In the genomic region with DNA sequence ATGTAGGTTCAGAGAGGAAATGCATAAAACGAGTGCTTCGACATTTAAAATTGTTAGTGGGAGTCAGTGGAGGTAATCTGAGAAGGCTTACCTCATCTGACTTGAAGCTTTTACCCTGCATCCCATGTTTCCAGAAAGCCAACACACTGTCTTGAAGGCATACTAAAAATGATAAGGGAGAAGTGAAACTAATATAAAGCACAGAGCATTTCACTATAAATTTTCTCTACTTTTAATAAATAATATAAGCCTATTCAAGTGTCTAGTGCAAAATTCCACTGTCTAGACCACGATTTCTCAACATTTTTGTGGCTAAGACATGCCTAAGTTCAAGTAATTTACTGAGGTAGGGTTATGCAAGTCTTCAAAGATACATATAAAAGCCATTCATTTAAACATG, we compare ENCODE assay signal across 20 cellular contexts. TPM values are rescaled to one million over a fixed set of nuclear protein-coding genes. Genes with fewer than 3 reads are reported as not detected.
DNase-seq lines count a peak whose midpoint lies in the region; ATAC-seq and TF ChIP-seq lines count a peak whose summit lies in the region.
"Had no signal": no experiment of that assay in that cellular context is flagged by ENCODE, and none has a peak within 500 bp of the region (broad histone marks: within the 10 kb centered on the region; RNA-seq: fewer than 3 reads in every experiment).

No MANE protein-coding gene starts in this region.

- H3K4me1 ChIP-seq in left lung = no peaks in the 10 kb centered on the region
- no peaks in the 10 kb centered on the region for H3K4me1 ChIP-seq in CD8-positive, alpha-beta T cell (ENCODE audit: insufficient read depth, low read length)
- H3K4me1 ChIP-seq: left ventricle myocardium inferior, testis had no signal

- H3K27me3 Mint-ChIP-seq in CD8-positive, alpha-beta T cell (ENCODE audit: low read depth) = no peaks in the 10 kb centered on the region
- H3K27me3 Mint-ChIP-seq: activated naive CD8-positive, alpha-beta T cell; naive B cell had no signal

- H3K36me3 Mint-ChIP-seq in CD8-positive, alpha-beta T cell = peaks cover 51% of the 10 kb centered on the region

- no peaks in the 10 kb centered on the region for H3K4me1 Mint-ChIP-seq in CD8-positive, alpha-beta T cell (ENCODE audit: low read depth)
- H3K4me1 Mint-ChIP-seq: naive B cell had no signal

- H3K9me3 Mint-ChIP-seq in CD8-positive, alpha-beta T cell = no peaks in the 10 kb centered on the region
- H3K9me3 Mint-ChIP-seq: naive B cell had no signal

- H3K4me3 ChIP-seq in AG04450 (ENCODE audit: low read depth, low read length) (no peak overlapping the region), HL-60 (replicated peaks; ENCODE audit: insufficient read depth, low read length) (no peak overlapping the region), left lung (no peak overlapping the region)
- no peak overlapping the region for H3K4me3 ChIP-seq in CD8-positive, alpha-beta T cell (ENCODE audit: low read depth, low read length)
- H3K4me3 ChIP-seq: left ventricle myocardium inferior, testis had no signal

- peak; percentile 62 for ATAC-seq in left lung
- no peak for ATAC-seq in GM21381 (IDR thresholded peaks at IDR 0.05; ENCODE audit: unreplicated experiment)
- no peak for ATAC-seq in CD8-positive, alpha-beta T cell

- peaks cover 0 to 45% of the 10 kb centered on the region in 2 donors for H3K36me3 ChIP-seq in left lung
- no peaks in the 10 kb centered on the region for H3K36me3 ChIP-seq in CD8-positive, alpha-beta T cell (ENCODE audit: insufficient read depth, low read length)

- H3K9me3 ChIP-seq in AG04450 (ENCODE audit: control insufficient read depth, insufficient read depth, low read length) = no peaks in the 10 kb centered on the region
- no peaks in the 10 kb centered on the region for H3K9me3 ChIP-seq in left lung
- H3K9me3 ChIP-seq in CD8-positive, alpha-beta T cell (ENCODE audit: low read length) = no peaks in the 10 kb centered on the region
- H3K9me3 ChIP-seq: left ventricle myocardium inferior, testis had no signal

- H3K27me3 ChIP-seq in AG04450 (ENCODE audit: control insufficient read depth, insufficient read depth, low read length) (no peaks in the 10 kb centered on the region), HL-60 (ENCODE audit: insufficient read depth, poor library complexity, severe bottlenecking) (no peaks in the 10 kb centered on the region), left lung (no peaks in the 10 kb centered on the region)
- no peaks in the 10 kb centered on the region for H3K27me3 ChIP-seq in CD8-positive, alpha-beta T cell (ENCODE audit: insufficient read depth, low read length)
- H3K27me3 ChIP-seq: testis had no signal

- POLR2A ChIA-PET in AG04450 (lab: Yijun Ruan, JAX) = interaction anchor here (0.7 kb wide), 1 partner anchor 17 kb away, joined by 3 read pairs; no protein-coding TSS in a partner anchor
- POLR2A ChIA-PET in CD8-positive, alpha-beta T cell (lab: Charles Lee) = no interaction called here

- CTCF ChIA-PET in AG04450 (lab: Charles Lee) = interaction anchor here (1.1 to 2.9 kb wide), 3 partner anchors 103 to 108 kb away, joined by 3 to 10 read pairs (median 5); no protein-coding TSS in a partner anchor
- CTCF ChIA-PET in CD8-positive, alpha-beta T cell (lab: Charles Lee) = no interaction called here

- intact Hi-C loops in left lung (cut with DNase I) = no loop called here
- intact Hi-C loops in CD8-positive, alpha-beta T cell (cut with DNase I, micrococcal nuclease) = no loop called here

- no peak overlapping the region for H3K27ac ChIP-seq in AG04450 (ENCODE audit: low read depth, low read length)
- no peak overlapping the region for H3K27ac ChIP-seq in HL-60 (replicated peaks)
- no peak overlapping the region for H3K27ac ChIP-seq in left lung
- no peak overlapping the region for H3K27ac ChIP-seq in CD8-positive, alpha-beta T cell (ENCODE audit: low read depth, low read length)
- H3K27ac ChIP-seq: left ventricle myocardium inferior, testis had no signal

- peak; percentile 7 for DNase-seq in AG04450 (ENCODE audit: low read depth, low spot score)
- DNase-seq in HL-60 (ENCODE audit: low read depth in 1 of 2, low spot score in 1 of 2) = peak; percentile 4 to 14
- DNase-seq in astrocyte of the hippocampus (ENCODE audit: low read depth, low spot score) = peak; percentile 77
- no peak for DNase-seq in left lung
- DNase-seq in CD8-positive, alpha-beta T cell = no peak
- DNase-seq in medulla oblongata (ENCODE audit: extremely low spot score) = no peak
- DNase-seq in activated CD8-positive, alpha-beta memory T cell treated with anti-CD3 and anti-CD28 coated beads for 24 hours = no peak
- DNase-seq: activated CD4-positive, alpha-beta T cell treated with anti-CD3 and anti-CD28 coated beads for 48 hours; activated T-cell treated with anti-CD3 and anti-CD28 coated beads, Interleukin-2, amount 50 U/mL, for 1 hour; hippocampal formation; left ventricle myocardium inferior; naive B cell; NCI-H1092; NCI-H2171 treated with DMSO at 0.1 percent for 48 hours; SHP77; stimulated activated CD4-positive, alpha-beta T cell treated with anti-CD3 and anti-CD28 coated beads, Interleukin-1b, Interleukin-23, amount 100 ng/mL, for 48 hours; T1000; testis had no signal

- H3K27ac Mint-ChIP-seq in CD8-positive, alpha-beta T cell = no peak overlapping the region
- H3K27ac Mint-ChIP-seq: activated naive CD8-positive, alpha-beta T cell; naive B cell had no signal

- TF ChIP-seq CTCF in AG04450 (IDR thresholded peaks at IDR 0.05; ENCODE audit: low read depth, low read length) (no peak), HL-60 (IDR thresholded peaks at IDR 0.05; ENCODE audit: insufficient read depth, low read length) (no peak), left lung (IDR thresholded peaks at IDR 0.05) (no peak)
- no peak for TF ChIP-seq CTCF in CD8-positive, alpha-beta T cell (IDR thresholded peaks at IDR 0.05)

- no peak overlapping the region for H3K4me3 Mint-ChIP-seq in CD8-positive, alpha-beta T cell
- H3K4me3 Mint-ChIP-seq: activated naive CD8-positive, alpha-beta T cell; naive B cell had no signal

RNA-seq across cellular contexts. Expression of a gene that starts 29.1 kb away (rescaled TPM):
- 8.2 and 20.1 TPM in 2 replicates for polyA plus RNA-seq in AG04450 (2011; rRNA removed)
- polyA minus RNA-seq in AG04450 (2011; rRNA and poly(A)+ RNA removed) = 14.8 and 17.5 TPM in 2 replicates
- 10 to 100 TPM; 19.3 to 22.2 TPM for total RNA-seq in left lung
- 1 to 10 TPM; 1.2 to 1.5 TPM for total RNA-seq in CD8-positive, alpha-beta T cell

Comparison
In these comparisons a context has a peak if more than half of its experiments do, and no peak if none do; other contexts are left out.
1. DNase-seq: peak in AG04450 (single experiment), HL-60 (2 of 2) and astrocyte of the hippocampus (single experiment); none in left lung (0 of 2), CD8-positive, alpha-beta T cell (0 of 7), medulla oblongata (single experiment) and activated CD8-positive, alpha-beta memory T cell treated with anti-CD3 and anti-CD28 coated beads for 24 hours (single experiment).
2. RNA of a gene that starts 29.1 kb away (total RNA-seq): 19.3 to 22.2 TPM in left lung; 1.2 to 1.5 TPM in CD8-positive, alpha-beta T cell; every median in the first group is over 4 times any median in the second.